Comparison of ENCODE assay signal across 24 cellular contexts in the genomic region with DNA sequence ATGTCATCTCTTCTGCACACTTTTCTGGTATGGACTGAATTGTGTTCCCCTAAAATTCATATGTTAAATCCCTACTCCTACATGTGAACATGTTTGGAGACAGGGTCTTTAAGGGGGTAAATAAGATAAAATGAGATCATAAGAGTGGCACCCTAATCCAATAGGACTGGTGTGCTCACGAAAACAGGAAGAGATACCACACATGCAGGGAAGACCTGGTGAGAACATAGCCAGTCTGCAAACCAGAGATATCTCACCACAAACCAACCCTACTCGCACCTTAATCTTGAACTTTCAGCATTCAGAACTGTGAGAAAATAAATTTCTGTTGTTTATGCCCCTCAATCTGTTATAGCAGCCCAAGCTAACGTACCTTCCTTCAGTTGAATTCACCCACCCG. TPM values are rescaled to one million over a fixed set of nuclear protein-coding genes. Genes with fewer than 3 reads are reported as not detected.
"Had no signal": no experiment of that assay in that cellular context is flagged by ENCODE, and none has a peak within 500 bp of the region (broad histone marks: within the 10 kb centered on the region; RNA-seq: fewer than 3 reads in every experiment).

No MANE protein-coding gene starts in this region.

- H3K9me3 ChIP-seq: colonic mucosa, MG63, SJSA1 had no signal

- H3K36me3 ChIP-seq: brain microvascular endothelial cell, colonic mucosa, MG63, SJSA1, WERI-Rb-1 had no signal

- DNase-seq: activated CD4-positive, alpha-beta T cell treated with anti-CD3 and anti-CD28 coated beads for 36 hours; activated CD4-positive, alpha-beta T cell treated with anti-CD3 and anti-CD28 coated beads, Interleukin-2, amount 50 U/mL, for 1 hour; activated CD8-positive, alpha-beta memory T cell treated with anti-CD3 and anti-CD28 coated beads, Interleukin-2, amount 50 U/mL, for 4 hours; activated CD8-positive, alpha-beta T cell treated with anti-CD3 and anti-CD28 coated beads for 36 hours; activated gamma-delta T cell treated with Interleukin-2 at 50 U/mL for 16 hours; activated naive CD4-positive, alpha-beta T cell treated with anti-CD3 and anti-CD28 coated beads, Interleukin-2, amount 10 ng/mL, durations not matched to agents 7 days and 5 days; activated naive CD8-positive, alpha-beta T cell treated with anti-CD3 and anti-CD28 coated beads for 36 hours; activated T-cell treated with anti-CD3 and anti-CD28 coated beads, Interleukin-2, amount 50 U/mL, for 72 hours; brain microvascular endothelial cell; caudate nucleus; colonic mucosa; KG1; MG63; NCI-H1105 treated with DMSO at 0.1 percent for 48 hours; NCI-H146; NCI-H187 treated with DMSO at 0.1 percent for 48 hours; NCI-H2081 treated with DMSO at 0.1 percent for 48 hours; NCI-H446; NCI-H524; SW 1271; WERI-Rb-1 had no signal

- H3K27ac ChIP-seq: brain microvascular endothelial cell, colonic mucosa, SJSA1, WERI-Rb-1 had no signal

- H3K27me3 ChIP-seq: brain microvascular endothelial cell, colonic mucosa, MG63, SJSA1 had no signal

- H3K4me3 ChIP-seq: colonic mucosa, MG63, SJSA1 had no signal

- ATAC-seq: activated CD4-positive, alpha-beta T cell treated with anti-CD3 and anti-CD28 coated beads for 36 hours; activated CD8-positive, alpha-beta T cell treated with anti-CD3 and anti-CD28 coated beads for 36 hours; activated T-cell treated with anti-CD3 and anti-CD28 coated beads, Interleukin-2, amount 50 U/mL, for 72 hours; SK-N-SH treated with all-trans-retinoic acid at 6 μM for 48 hours had no signal

- H3K4me1 ChIP-seq: colonic mucosa, SJSA1 had no signal

RNA-seq across cellular contexts. Expression of a gene that starts 51.8 kb away (rescaled TPM):
- total RNA-seq: RPMI7951, SJSA1 had no signal
